Comparison of ENCODE assay signal across 8 cellular contexts in the genomic region with DNA sequence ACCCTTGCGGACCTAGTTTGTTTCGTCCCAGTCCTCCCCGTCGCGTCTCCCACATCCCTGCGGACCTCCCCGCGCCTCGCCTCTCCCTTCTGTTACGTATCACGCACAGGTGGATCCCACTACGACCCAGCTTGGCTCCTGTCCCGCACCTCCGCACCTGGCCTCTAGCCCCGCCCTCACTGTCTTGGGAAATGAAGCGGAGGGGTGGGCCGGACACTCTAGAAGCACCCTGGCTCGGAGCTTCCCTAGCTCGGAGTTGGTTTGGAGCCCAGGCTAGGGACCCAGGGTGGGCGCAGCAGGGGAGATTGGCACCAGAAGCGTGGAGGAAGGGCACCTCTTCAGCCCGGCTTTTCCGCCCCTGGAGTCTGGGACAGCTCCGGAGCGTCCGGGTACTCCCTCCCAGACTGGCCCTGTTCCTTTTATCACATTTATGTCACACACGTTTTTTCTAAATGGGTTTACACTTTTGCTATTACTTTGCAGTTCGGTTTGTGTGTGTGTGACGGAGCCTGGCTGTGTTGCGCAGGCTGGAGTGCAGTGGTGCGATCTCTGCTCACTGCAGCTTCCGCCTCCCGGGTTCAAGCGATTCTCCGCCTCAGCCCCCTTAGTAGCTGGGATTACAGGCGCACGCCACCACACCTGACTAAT. TPM values are rescaled to one million over a fixed set of nuclear protein-coding genes. Genes with fewer than 3 reads are reported as not detected.
DNase-seq lines count a peak whose midpoint lies in the region; ATAC-seq and TF ChIP-seq lines count a peak whose summit lies in the region.

No MANE protein-coding gene starts in this region.

- no peaks in the 10 kb centered on the region for H4K20me1 ChIP-seq in DOHH2 (ENCODE audit: control insufficient read depth, insufficient read depth, low read depth, low read length)

- H3K9me2 ChIP-seq in DOHH2 (replicated peaks; ENCODE audit: control insufficient read depth, low read length): no peaks in the 10 kb centered on the region

- peaks cover 6% of the 10 kb centered on the region for H3F3A ChIP-seq in DOHH2 (ENCODE audit: control insufficient read depth, insufficient read depth)

- TF ChIP-seq CTCF in DOHH2 (IDR thresholded peaks at IDR 0.05; ENCODE audit: low read depth, low read length, poor library complexity, severe bottlenecking) (no peak), body of pancreas (IDR thresholded peaks at IDR 0.05) (no peak)

- DNase-seq in SW480 (ENCODE audit: low spot score) (peak; percentile 65), body of pancreas (peak; percentile 85 to 92 (median 91)), iPS-NIHi11 (ENCODE audit: low spot score) (peak; percentile 63), GM19240 (ENCODE audit: insufficient read length, low spot score) (no peak)

- H3K27me3 ChIP-seq in DOHH2 (ENCODE audit: control insufficient read depth, low read length) (no peaks in the 10 kb centered on the region), body of pancreas (no peaks in the 10 kb centered on the region), skeletal muscle satellite cell (ENCODE audit: control insufficient read depth, insufficient read depth, low read length) (no peaks in the 10 kb centered on the region)

- peak overlapping the region; percentile 76 for H3K4me3 ChIP-seq in DOHH2 (ENCODE audit: low read length)
- H3K4me3 ChIP-seq in body of pancreas: peak overlapping the region in 1 of 2 donors; percentile 52
- peak overlapping the region; percentile 71 for H3K4me3 ChIP-seq in skeletal muscle satellite cell (ENCODE audit: low read length)

- 2 to 3% methylated on average over 26 to 37 of the region's 37 CpGs for WGBS in body of pancreas, 2 donors

- H3K4me1 ChIP-seq in DOHH2 (ENCODE audit: control insufficient read depth, low read length) (peaks cover 24% of the 10 kb centered on the region), body of pancreas (peaks cover 27% of the 10 kb centered on the region), skeletal muscle satellite cell (ENCODE audit: control insufficient read depth, insufficient read depth, low read length) (peaks cover 39% of the 10 kb centered on the region)

- H3K36me3 ChIP-seq in DOHH2 (ENCODE audit: control insufficient read depth, low read length) (peaks cover 18% of the 10 kb centered on the region), KOPT-K1 (ENCODE audit: insufficient read depth, low read length) (peaks cover 23% of the 10 kb centered on the region), body of pancreas (replicated peaks in 1 of 2; ENCODE audit: insufficient read depth in 1 of 2, low read depth in 2 of 2) (no peaks in the 10 kb centered on the region), skeletal muscle satellite cell (ENCODE audit: insufficient read depth, low read length) (peaks cover 28% of the 10 kb centered on the region)

- H3K9ac ChIP-seq in skeletal muscle satellite cell (ENCODE audit: low read depth, low read length): peak overlapping the region; percentile 68

- ATAC-seq in body of pancreas (peak; percentile 57), HG02623 (IDR thresholded peaks at IDR 0.05; ENCODE audit: unreplicated experiment) (no peak)

- H3K4me2 ChIP-seq in DOHH2 (ENCODE audit: low read length) (peak overlapping the region; percentile 86), skeletal muscle satellite cell (ENCODE audit: low read length) (peak overlapping the region; percentile 89)

- H3K27ac ChIP-seq in DOHH2 (ENCODE audit: low read depth, low read length): peak overlapping the region; percentile 77
- H3K27ac ChIP-seq in KOPT-K1 (ENCODE audit: low read depth, low read length, poor library complexity, severe bottlenecking): peak overlapping the region; percentile 32
- H3K27ac ChIP-seq in body of pancreas: peak overlapping the region; percentile 88 to 97 (median 94)

- no peaks in the 10 kb centered on the region for H3K79me2 ChIP-seq in DOHH2 (ENCODE audit: control insufficient read depth, low read length)

- H3K9me3 ChIP-seq in DOHH2 (ENCODE audit: control insufficient read depth, insufficient read depth, low read length) (no peaks in the 10 kb centered on the region), KOPT-K1 (ENCODE audit: insufficient read depth, low read length, poor library complexity, severe bottlenecking) (no peaks in the 10 kb centered on the region), body of pancreas (no peaks in the 10 kb centered on the region), skeletal muscle satellite cell (replicated peaks; ENCODE audit: low read length) (no peaks in the 10 kb centered on the region)

- intact Hi-C loops in body of pancreas (cut with DNase I): loop anchor here (10.0 kb wide), 1 partner anchor 62 kb away; no protein-coding TSS in a partner anchor

- peak; percentile 33 to 65 (median 63) for TF ChIP-seq POLR2A in body of pancreas (IDR thresholded peaks at IDR 0.05)

RNA-seq across cellular contexts. Expression of a gene that starts 1.4 kb away (rescaled TPM):
- 1 to 10 TPM in 1 of 2 donors, under 1 TPM in 1; 0.52 to 1.3 TPM for total RNA-seq in body of pancreas
- not detected in 2 replicates for total RNA-seq in skeletal muscle satellite cell (2012; rRNA removed)

RNA-seq across cellular contexts. Expression of a gene that starts 5.2 kb away (rescaled TPM):
- 10 to 100 TPM; 20.5 to 28.0 TPM for total RNA-seq in body of pancreas
- total RNA-seq in skeletal muscle satellite cell (2012; rRNA removed): 14.7 and 17.5 TPM in 2 replicates

RNA-seq across cellular contexts. Expression of a gene that starts 12.4 kb away (rescaled TPM):
- total RNA-seq in body of pancreas: 10 to 100 TPM; 13.7 to 33.6 TPM
- 59.8 and 64.9 TPM in 2 replicates for total RNA-seq in skeletal muscle satellite cell (2012; rRNA removed)

RNA-seq across cellular contexts. Expression of a gene that starts 18.9 kb away (rescaled TPM):
- 10 to 100 TPM; 33.5 to 38.9 TPM for total RNA-seq in body of pancreas
- total RNA-seq in skeletal muscle satellite cell (2012; rRNA removed): 32.4 and 40.8 TPM in 2 replicates

RNA-seq across cellular contexts. Expression of a gene that starts 57.7 kb away (rescaled TPM):
- total RNA-seq in body of pancreas: 10 to 100 TPM; 18.7 to 30.0 TPM
- 13.2 and 16.4 TPM in 2 replicates for total RNA-seq in skeletal muscle satellite cell (2012; rRNA removed)

Comparison
In these comparisons a context has a peak if more than half of its experiments do, and no peak if none do; other contexts are left out.
1. H3K27ac ChIP-seq: peak in every context shown above with its lines; median percentile 94 in body of pancreas; 77 in DOHH2; 32 in KOPT-K1.